Comparison of ENCODE assay signal across 15 cellular contexts in the genomic region with DNA sequence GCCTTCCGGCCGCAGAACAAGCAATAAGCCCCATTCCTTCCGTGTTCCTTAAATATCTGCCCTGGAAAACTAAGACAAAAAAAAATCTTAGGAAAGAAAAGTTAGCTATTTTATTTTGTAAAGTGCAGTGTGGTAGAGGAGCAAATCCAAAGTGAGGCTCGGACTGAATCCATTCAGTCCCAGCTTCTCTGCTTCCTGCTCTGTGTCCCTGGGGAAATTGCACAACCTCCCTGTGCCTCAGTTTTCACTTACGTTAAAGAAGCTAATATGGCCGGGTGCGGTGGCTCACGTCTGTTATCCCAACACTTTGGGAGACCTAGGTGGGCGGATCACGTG. TPM values are rescaled to one million over a fixed set of nuclear protein-coding genes. Genes with fewer than 3 reads are reported as not detected.
DNase-seq lines count a peak whose midpoint lies in the region; ATAC-seq, FAIRE-seq and TF ChIP-seq lines count a peak whose summit lies in the region.
"Had no signal": no experiment of that assay in that cellular context is flagged by ENCODE, and none has a peak within 500 bp of the region (broad histone marks: within the 10 kb centered on the region; RNA-seq: fewer than 3 reads in every experiment).

No MANE protein-coding gene starts in this region.

- H3F3A ChIP-seq in GM23338 (replicated peaks; ENCODE audit: low read depth): no peaks in the 10 kb centered on the region

- in situ Hi-C loops in HepG2 (cut with HindIII; ENCODE audit: extremely low pct_ligation_motif_present, low pct_unique_long_range_greater_than_20kb): no loop called here

- peaks cover 4 to 82% of the 10 kb centered on the region in 2 experiments for H3K27me3 ChIP-seq in HepG2 (ENCODE audit: control insufficient read depth in 1 of 2, insufficient read depth in 2 of 2, low read length in 2 of 2)
- no peaks in the 10 kb centered on the region for H3K27me3 ChIP-seq in right lobe of liver
- H3K27me3 ChIP-seq in dorsolateral prefrontal cortex: peaks cover 0 to 4% (median 0%) of the 10 kb centered on the region in 45 donors
- H3K27me3 ChIP-seq in GM23338 (ENCODE audit: insufficient read depth): no peaks in the 10 kb centered on the region

- ATAC-seq in HepG2 (no peak), right lobe of liver (no peak), GM23338 (no peak)
- ATAC-seq: GM12878 had no signal

- DNase-seq in HepG2 (ENCODE audit: low spot score) (no peak), right lobe of liver (no peak), dorsolateral prefrontal cortex (no peak), posterior vena cava (ENCODE audit: low spot score) (peak; percentile 36), GM23338 (ENCODE audit: low spot score) (no peak), NCI-H187 treated with DMSO at 0.1 percent for 48 hours (lab: John Stamatoyannopoulos, UW) (no peak)
- DNase-seq in T-helper 2 cell treated with Interferon-gamma antibody and Interleukin-4, amounts not matched to agents 5 μg/mL and 100 μg/mL, for 36 hours (ENCODE audit: low spot score): no peak
- DNase-seq: 8988T; AML-193; CD4-positive, alpha-beta T cell had no signal

- no peak overlapping the region for H3K27ac ChIP-seq in HepG2 (ENCODE audit: extremely low read length, insufficient read depth, low read length)
- no peak overlapping the region for H3K27ac ChIP-seq in right lobe of liver
- H3K27ac ChIP-seq in dorsolateral prefrontal cortex: peak overlapping the region in 48 of 59 donors; percentile 1 to 85 (median 60)
- no peak overlapping the region for H3K27ac ChIP-seq in GM23338 (ENCODE audit: low read depth)
- H3K27ac ChIP-seq: HL-60 had no signal

- H2AFZ ChIP-seq in HepG2 (ENCODE audit: low read length) (no peak overlapping the region), GM23338 (no peak overlapping the region)

- H3K36me3 ChIP-seq in HepG2 (replicated peaks in 1 of 2; ENCODE audit: control insufficient read depth in 1 of 2, insufficient read depth in 2 of 2, low read length in 2 of 2) (no peaks in the 10 kb centered on the region), right lobe of liver (no peaks in the 10 kb centered on the region), GM23338 (ENCODE audit: insufficient read depth) (no peaks in the 10 kb centered on the region)
- H3K36me3 ChIP-seq: HAP-1 had no signal

- H3K9me3 ChIP-seq in HepG2 (ENCODE audit: low read length): no peaks in the 10 kb centered on the region
- no peaks in the 10 kb centered on the region for H3K9me3 ChIP-seq in right lobe of liver
- H3K9me3 ChIP-seq: HAP-1 had no signal

- H3K9ac ChIP-seq in HepG2 (ENCODE audit: insufficient read depth, low read depth, low read length): no peak overlapping the region

- TF ChIP-seq CTCF in HepG2 (CRISPR knock-in tag; IDR thresholded peaks at IDR 0.05) (no peak), right lobe of liver (IDR thresholded peaks at IDR 0.05) (no peak), dorsolateral prefrontal cortex (IDR thresholded peaks at IDR 0.05 in 54 of 56, conservative IDR thresholded peaks at IDR 0.05 in 2 of 56; ENCODE audit: low read depth in 1 of 56, partially characterized antibody in 56 of 56) (no peak), GM23338 (conservative IDR thresholded peaks at IDR 0.05; ENCODE audit: low read depth in 2 of 2) (no peak)

- peaks cover 2% of the 10 kb centered on the region; the same call in 1 of the 2 replicates for H3K4me1 ChIP-seq in HepG2 (ENCODE audit: insufficient read depth, low read length)
- H3K4me1 ChIP-seq in right lobe of liver: no peaks in the 10 kb centered on the region
- H3K4me1 ChIP-seq in GM23338 (ENCODE audit: insufficient read depth): no peaks in the 10 kb centered on the region
- H3K4me1 ChIP-seq: HAP-1 had no signal

- peaks cover 2% of the 10 kb centered on the region for H3K27me3 Mint-ChIP-seq in T-helper 2 cell treated with Interferon-gamma antibody and Interleukin-4, amounts not matched to agents 5 μg/mL and 100 μg/mL, for 36 hours (ENCODE audit: low read depth)
- H3K27me3 Mint-ChIP-seq in GM23338 (ENCODE audit: insufficient read depth, low read depth, poor library complexity): peaks cover 2% of the 10 kb centered on the region
- H3K27me3 Mint-ChIP-seq: CD4-positive, alpha-beta T cell had no signal

- TF ChIP-seq EP300 in HepG2 (IDR thresholded peaks at IDR 0.05; ENCODE audit: low read depth in 2 of 2, low read length in 2 of 2): no peak
- TF ChIP-seq EP300 in HepG2 (CRISPR knock-in tag; IDR thresholded peaks at IDR 0.05; ENCODE audit: borderline replicate concordance): no peak

- no TSS peak for BruUV-seq in HepG2 (replicated peaks; lab: Mats Ljungman, UMichigan)

- H3K4me2 ChIP-seq in HepG2 (ENCODE audit: low read depth, low read length) (no peak overlapping the region), GM23338 (no peak overlapping the region)

- H3K4me3 Mint-ChIP-seq in T-helper 2 cell treated with Interferon-gamma antibody and Interleukin-4, amounts not matched to agents 5 μg/mL and 100 μg/mL, for 36 hours: no peak overlapping the region
- H3K4me3 Mint-ChIP-seq in GM23338: no peak overlapping the region
- H3K4me3 Mint-ChIP-seq: CD4-positive, alpha-beta T cell had no signal

- no peaks in the 10 kb centered on the region for H3K9me3 Mint-ChIP-seq in T-helper 2 cell treated with Interferon-gamma antibody and Interleukin-4, amounts not matched to agents 5 μg/mL and 100 μg/mL, for 36 hours
- H3K9me3 Mint-ChIP-seq in GM23338: no peaks in the 10 kb centered on the region
- H3K9me3 Mint-ChIP-seq: CD4-positive, alpha-beta T cell had no signal

- POLR2A ChIA-PET in HepG2 (lab: Yijun Ruan, JAX): no interaction called here

- H3K9me2 ChIP-seq in GM23338 (ENCODE audit: insufficient read depth): no peaks in the 10 kb centered on the region

- FAIRE-seq in HepG2 (lab: Jason Lieb, UNC): no peak
- FAIRE-seq: GM12878, GM19239, H1 had no signal

- no peaks in the 10 kb centered on the region for H4K20me1 ChIP-seq in HepG2 (ENCODE audit: insufficient read depth, low read length)
- H4K20me1 ChIP-seq in GM23338 (replicated peaks; ENCODE audit: insufficient read depth): no peaks in the 10 kb centered on the region

- no peak overlapping the region for H3K27ac Mint-ChIP-seq in T-helper 2 cell treated with Interferon-gamma antibody and Interleukin-4, amounts not matched to agents 5 μg/mL and 100 μg/mL, for 36 hours
- no peak overlapping the region for H3K27ac Mint-ChIP-seq in GM23338
- H3K27ac Mint-ChIP-seq: CD4-positive, alpha-beta T cell had no signal

- TF ChIP-seq RAD21 in HepG2 (CRISPR knock-in tag; IDR thresholded peaks at IDR 0.05): no peak

- no peak for TF ChIP-seq POLR2A in HepG2 (IDR thresholded peaks at IDR 0.05; ENCODE audit: insufficient read depth in 1 of 2, low read depth in 2 of 2, low read length in 2 of 2)
- no peak for TF ChIP-seq POLR2A in right lobe of liver (IDR thresholded peaks at IDR 0.05)

- intact Hi-C loops in HepG2 (cut with micrococcal nuclease; ENCODE audit: unreplicated experiment) (no loop called here), right lobe of liver (cut with DNase I) (no loop called here), dorsolateral prefrontal cortex (cut with DNase I) (no loop called here), posterior vena cava (cut with DNase I) (no loop called here)

- no peaks in the 10 kb centered on the region for H3K36me3 Mint-ChIP-seq in T-helper 2 cell treated with Interferon-gamma antibody and Interleukin-4, amounts not matched to agents 5 μg/mL and 100 μg/mL, for 36 hours (ENCODE audit: low read depth)
- H3K36me3 Mint-ChIP-seq in GM23338 (ENCODE audit: low read depth): no peaks in the 10 kb centered on the region

- CTCF ChIA-PET in HepG2 (lab: Yijun Ruan, JAX; ENCODE audit: low intra/inter-chr PET ratio, low total read pairs): no interaction called here

- no peaks in the 10 kb centered on the region for H3K4me1 Mint-ChIP-seq in T-helper 2 cell treated with Interferon-gamma antibody and Interleukin-4, amounts not matched to agents 5 μg/mL and 100 μg/mL, for 36 hours (ENCODE audit: low read depth)
- H3K4me1 Mint-ChIP-seq in GM23338: no peaks in the 10 kb centered on the region

- WGBS in HepG2 (ENCODE audit: low lambda C conversion rate): 55% methylated on average over 10 of the region's 10 CpGs
- 58% methylated on average over 6 of the region's 10 CpGs for WGBS in right lobe of liver (ENCODE audit: insufficient coverage, low coverage, low lambda C conversion rate, missing lambda C conversion rate)

- H3K4me3 ChIP-seq in HepG2 (replicated peaks in 1 of 3; ENCODE audit: insufficient read depth in 1 of 3, low read depth in 2 of 3, low read length in 3 of 3): no peak overlapping the region
- H3K4me3 ChIP-seq in right lobe of liver: no peak overlapping the region
- no peak overlapping the region for H3K4me3 ChIP-seq in dorsolateral prefrontal cortex
- H3K4me3 ChIP-seq in GM23338: no peak overlapping the region
- H3K4me3 ChIP-seq: GM12878, HAP-1 had no signal

- no peaks in the 10 kb centered on the region for H3K79me2 ChIP-seq in HepG2 (ENCODE audit: insufficient read depth, low read length)
- H3K79me2 ChIP-seq in GM23338 (replicated peaks; ENCODE audit: insufficient read depth): no peaks in the 10 kb centered on the region

RNA-seq across cellular contexts. Expression of a gene that starts 56.9 kb away (rescaled TPM):
- total RNA-seq in HepG2 (2016; rRNA removed; fragmentation: Illumina TruSeq; extraction: Trizol): 0.07 and 0.33 TPM in 2 replicates
- total RNA-seq in HepG2 (2016; cell fraction: cytosol; rRNA removed; fragmentation: Illumina TruSeq; extraction: Trizol; ENCODE audit: low read depth): 0.09 TPM in 1 of 2 replicates, not detected in the other
- total RNA-seq in HepG2 (2016; cell fraction: insoluble cytoplasmic fraction; rRNA removed; fragmentation: Illumina TruSeq; extraction: Trizol): 0.03 and 0.06 TPM in 2 replicates
- total RNA-seq in HepG2 (2016; cell fraction: membrane; rRNA removed; fragmentation: Illumina TruSeq; extraction: Trizol): 0.07 and 0.09 TPM in 2 replicates
- total RNA-seq in HepG2 (2016; cell fraction: nucleus; rRNA removed; fragmentation: Illumina TruSeq; extraction: Trizol): 0.43 and 0.72 TPM in 2 replicates
- polyA plus RNA-seq in HepG2 (2011; rRNA removed): 0.09 and 0.22 TPM in 2 replicates
- polyA plus RNA-seq in HepG2 (2011; cell fraction: cytosol; rRNA removed): 0.05 TPM in 2 replicates
- 0.52 and 0.96 TPM in 2 replicates for polyA plus RNA-seq in HepG2 (2011; cell fraction: nucleus; rRNA removed)
- polyA plus RNA-seq in HepG2 (2012): 0.17 and 0.23 TPM in 2 replicates
- 0.12 TPM in 1 of 2 replicates, not detected in the other for polyA plus RNA-seq in HepG2 (2016; cell fraction: cytosol; fragmentation: Illumina TruSeq; extraction: Trizol; ENCODE audit: low read depth)
- 0.17 TPM in 1 of 2 replicates, not detected in the other for polyA plus RNA-seq in HepG2 (2016; cell fraction: insoluble cytoplasmic fraction; fragmentation: Illumina TruSeq; extraction: Trizol; ENCODE audit: low read depth)
- 0.05 TPM in 1 of 2 replicates, not detected in the other for polyA plus RNA-seq in HepG2 (2016; cell fraction: membrane; fragmentation: Illumina TruSeq; extraction: Trizol; ENCODE audit: low read depth)
- 0.11 TPM in 1 of 2 replicates, not detected in the other for polyA plus RNA-seq in HepG2 (2016; cell fraction: nucleus; fragmentation: Illumina TruSeq; extraction: Trizol; ENCODE audit: insufficient read depth, low read depth)
- polyA minus RNA-seq in HepG2 (2011; rRNA and poly(A)+ RNA removed; ENCODE audit: low replicate concordance): 0.05 and 2.2 TPM in 2 replicates
- 0.59 TPM in 1 of 2 replicates, not detected in the other for polyA minus RNA-seq in HepG2 (2011; cell fraction: cytosol; rRNA and poly(A)+ RNA removed)
- polyA minus RNA-seq in HepG2 (2011; cell fraction: nucleus; rRNA and poly(A)+ RNA removed): 1.6 and 1.8 TPM in 2 replicates
- total RNA-seq in right lobe of liver: under 1 TPM in 5 of 6 experiments, not detected in 1; 0.04 to 0.29 (median 0.12) TPM
- total RNA-seq in dorsolateral prefrontal cortex: 100 to 1,000 TPM in 2 of 120 experiments, 10 to 100 TPM in 118; 26.6 to 109 (median 71.5) TPM
- total RNA-seq in posterior vena cava: under 1 TPM; 0.23 to 0.33 TPM
- total RNA-seq in GM23338 (2014; rRNA removed; shearing (Covaris generic)): 1.7 and 2.0 TPM in 2 replicates
- 0.37 and 0.76 TPM in 2 replicates for polyA plus RNA-seq in GM23338 (2016; fragmentation: Nextera tagmentation; extraction: Ambion mirVana)

Comparison
In these comparisons a context has a peak if more than half of its experiments do, and no peak if none do; other contexts are left out.
1. H3K27ac ChIP-seq: peak in dorsolateral prefrontal cortex (48 of 59); none in HepG2 (single experiment), right lobe of liver (0 of 3) and GM23338 (single experiment).